ENCODE assay signal across 8 cellular contexts in the genomic region with DNA sequence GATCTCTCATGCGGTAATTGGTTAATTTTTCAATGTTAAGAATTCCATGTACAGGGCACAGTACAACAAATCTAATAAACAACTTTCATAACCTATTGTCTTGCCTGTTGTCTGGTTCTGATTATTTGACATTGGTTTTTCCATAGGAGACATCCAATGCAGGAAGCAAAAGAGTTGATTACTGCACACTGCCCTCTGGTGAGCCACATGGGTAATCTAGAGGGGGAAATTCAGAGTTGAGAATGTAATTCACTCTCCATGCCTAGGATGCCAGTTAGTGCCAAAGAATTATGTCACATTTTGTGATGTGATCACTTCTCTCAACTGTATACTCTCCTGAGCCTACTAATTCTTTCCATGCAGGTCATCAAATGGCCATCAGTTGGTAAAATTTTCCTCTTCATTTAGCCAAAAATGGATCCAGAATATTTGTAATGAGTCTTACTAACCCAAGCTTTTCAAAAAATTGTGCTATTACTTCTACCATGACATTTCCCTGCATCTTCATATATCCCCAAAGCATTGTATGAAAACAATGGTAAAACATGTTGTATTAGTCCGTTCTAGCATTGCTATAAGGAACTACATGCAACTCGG. TPM values are rescaled to one million over a fixed set of nuclear protein-coding genes. Genes with fewer than 3 reads are reported as not detected.
A peak's percentile ranks its signal among the peaks of the same experiment; 100 is the strongest.
DNase-seq lines count a peak whose midpoint lies in the region; ATAC-seq and TF ChIP-seq lines count a peak whose summit lies in the region.

No MANE protein-coding gene starts in this region.

- H4K8ac ChIP-seq in mesenchymal stem cell (ENCODE audit: low read length), result no peak overlapping the region

- WGBS in heart right ventricle, 2 donors, result 95 to 97% methylated on average over 3 of the region's 3 CpGs
- 94% methylated on average over 3 of the region's 3 CpGs for WGBS in mammary epithelial cell (ENCODE audit: low coverage, missing lambda C conversion rate)
- 94% methylated on average over 2 of the region's 3 CpGs for WGBS in mesenchymal stem cell

- no peak overlapping the region for H4K91ac ChIP-seq in mesenchymal stem cell (ENCODE audit: low read length)

- no peak overlapping the region for H3K9ac ChIP-seq in mammary epithelial cell (ENCODE audit: insufficient read depth, low read length)
- peak overlapping the region; percentile 3 for H3K9ac ChIP-seq in mesenchymal stem cell (ENCODE audit: low read length)

- ATAC-seq in heart right ventricle (no peak), Right ventricle myocardium inferior (no peak), HG03039 (IDR thresholded peaks at IDR 0.05; ENCODE audit: unreplicated experiment) (no peak)
- no peak for ATAC-seq in stimulated activated naive CD8-positive, alpha-beta T cell treated with anti-CD3 and anti-CD28 coated beads, Interleukin-15, Interleukin-2, amounts not matched to agents 100 U/mL and 50 U/mL, for 24 hours

- no peaks in the 10 kb centered on the region for H3K36me3 ChIP-seq in heart right ventricle
- H3K36me3 ChIP-seq in mammary epithelial cell (ENCODE audit: insufficient read depth, low read length), result no peaks in the 10 kb centered on the region
- H3K36me3 ChIP-seq in mesenchymal stem cell (ENCODE audit: control insufficient read depth in 1 of 2, insufficient read depth in 2 of 2, low read depth in 1 of 2, low read length in 2 of 2), result no peaks in the 10 kb centered on the region

- H4K20me1 ChIP-seq in mammary epithelial cell (ENCODE audit: insufficient read depth, low read length), result no peaks in the 10 kb centered on the region

- CTCF ChIA-PET in mammary epithelial cell (lab: Charles Lee; ENCODE audit: low non-redundant PET), result no interaction called here

- no peak overlapping the region for H3K14ac ChIP-seq in mesenchymal stem cell (ENCODE audit: low read length in 2 of 2)

- DNase-seq in heart right ventricle (no peak), Right ventricle myocardium inferior (ENCODE audit: missing footprints) (no peak), NCI-H446 treated with DMSO at 0.1 percent for 48 hours (lab: John Stamatoyannopoulos, UW) (peak; percentile 59), mammary epithelial cell (peak; percentile 63), mesenchymal stem cell (peak; percentile 59), COR-L47 (lab: John Stamatoyannopoulos, UW) (no peak)
- no peak for DNase-seq in stimulated activated naive CD8-positive, alpha-beta T cell treated with anti-CD3 and anti-CD28 coated beads, Interleukin-15, Interleukin-2, amounts not matched to agents 100 U/mL and 50 U/mL, for 24 hours

- no peak overlapping the region for H2AK5ac ChIP-seq in mesenchymal stem cell (ENCODE audit: low read length, severe bottlenecking)

- no peak overlapping the region for H3K27ac ChIP-seq in heart right ventricle
- H3K27ac ChIP-seq in mammary epithelial cell (ENCODE audit: insufficient read depth, low read depth, low read length), result peak overlapping the region; percentile 23
- H3K27ac ChIP-seq in mesenchymal stem cell (ENCODE audit: low read length, poor library complexity, severe bottlenecking), result no peak overlapping the region

- H3K4me3 ChIP-seq in heart right ventricle, result no peak overlapping the region
- H3K4me3 ChIP-seq in mammary epithelial cell (replicated peaks in 1 of 3; ENCODE audit: insufficient read depth in 1 of 3, low read depth in 2 of 3, low read length in 3 of 3), result no peak overlapping the region
- H3K4me3 ChIP-seq in mesenchymal stem cell (ENCODE audit: insufficient read depth in 1 of 2, low read depth in 1 of 2, low read length in 2 of 2), result no peak overlapping the region

- no peak overlapping the region for H3K4ac ChIP-seq in mesenchymal stem cell (ENCODE audit: low read depth in 1 of 2, low read length in 2 of 2)

- TF ChIP-seq CTCF in heart right ventricle (IDR thresholded peaks at IDR 0.05) (peak in 8 of 9 donors; percentile 13 to 59 (median 46)), mammary epithelial cell (conservative IDR thresholded peaks at IDR 0.05 in 1 of 2, IDR thresholded peaks at IDR 0.05 in 1 of 2; ENCODE audit: extremely low read depth in 1 of 2, insufficient read depth in 1 of 2, low read depth in 1 of 2, low read length in 2 of 2) (peak; percentile 80 to 85)

- H3K4me2 ChIP-seq in mammary epithelial cell (ENCODE audit: insufficient read depth, low read depth, low read length) (no peak overlapping the region), mesenchymal stem cell (ENCODE audit: low read length, poor library complexity, severe bottlenecking) (no peak overlapping the region)

- dilution Hi-C loops in mammary epithelial cell (cut with HindIII; ENCODE audit: low sequenced_read_pairs), result no loop called here

- no peak overlapping the region for H3K18ac ChIP-seq in mesenchymal stem cell (ENCODE audit: low read depth in 1 of 2, low read length in 2 of 2)

- no peak overlapping the region for H2AFZ ChIP-seq in mammary epithelial cell (ENCODE audit: low read depth, low read length)
- H2AFZ ChIP-seq in mesenchymal stem cell (ENCODE audit: low read depth, low read length), result no peak overlapping the region

- no peak overlapping the region for H2BK120ac ChIP-seq in mesenchymal stem cell (ENCODE audit: low read depth, low read length)

- H3K4me1 ChIP-seq in heart right ventricle (no peaks in the 10 kb centered on the region), mammary epithelial cell (ENCODE audit: insufficient read depth, low read length) (peaks cover 12% of the 10 kb centered on the region), mesenchymal stem cell (ENCODE audit: control insufficient read depth, insufficient read depth, low read depth, low read length) (no peaks in the 10 kb centered on the region)

- no peaks in the 10 kb centered on the region for H3K79me1 ChIP-seq in mesenchymal stem cell (replicated peaks; ENCODE audit: low read length, poor library complexity, severe bottlenecking)

- H3K79me2 ChIP-seq in mammary epithelial cell (ENCODE audit: insufficient read depth, low read length), result no peaks in the 10 kb centered on the region

- no peak overlapping the region for H2BK5ac ChIP-seq in mesenchymal stem cell (ENCODE audit: low read depth, low read length, poor library complexity, severe bottlenecking)

- H3K9me3 ChIP-seq in heart right ventricle (no peaks in the 10 kb centered on the region), mammary epithelial cell (replicated peaks; ENCODE audit: insufficient read depth, low read length) (no peaks in the 10 kb centered on the region), mesenchymal stem cell (ENCODE audit: control insufficient read depth, low read length) (no peaks in the 10 kb centered on the region)

- intact Hi-C loops in heart right ventricle (cut with DNase I), result loop anchor here in 3 of 10 donors (10.0 kb wide), 3 partner anchors 198 to 438 kb away; a partner anchor contains a TSS
- intact Hi-C loops in Right ventricle myocardium inferior (cut with DNase I), result loop anchor here (10.0 kb wide), 1 partner anchor 702 kb away; no protein-coding TSS in a partner anchor
- intact Hi-C loops in mammary epithelial cell (cut with micrococcal nuclease), result loop anchor here (1.0 to 5.0 kb wide), 8 partner anchors 40 to 791 kb away; no protein-coding TSS in a partner anchor

- H3K27me3 ChIP-seq in heart right ventricle, result no peaks in the 10 kb centered on the region
- H3K27me3 ChIP-seq in mammary epithelial cell (ENCODE audit: insufficient read depth, low read length), result no peaks in the 10 kb centered on the region
- H3K27me3 ChIP-seq in mesenchymal stem cell (ENCODE audit: control insufficient read depth in 1 of 2, insufficient read depth in 1 of 2, low read length in 2 of 2), result no peaks in the 10 kb centered on the region

- no peak overlapping the region for H3K23ac ChIP-seq in mesenchymal stem cell (ENCODE audit: low read length in 2 of 2)

- BruUV-seq in mammary epithelial cell (replicated peaks; lab: Mats Ljungman, UMichigan), result no TSS peak

- H2BK15ac ChIP-seq in mesenchymal stem cell (ENCODE audit: low read depth, poor library complexity, severe bottlenecking), result no peak overlapping the region

- no peak overlapping the region for H2BK12ac ChIP-seq in mesenchymal stem cell (ENCODE audit: low read length in 2 of 2)

- in situ Hi-C loops in mammary epithelial cell (cut with MboI; ENCODE audit: low sequenced_read_pairs in 2 of 2), result loop anchor here in 1 of 2 donors (5.0 kb wide), 1 partner anchor 205 kb away; no protein-coding TSS in a partner anchor

RNA-seq across cellular contexts. Expression of a gene that starts 17.7 kb away (rescaled TPM):
- 10 to 100 TPM; 44.7 to 66.4 (median 56.7) TPM for total RNA-seq in heart right ventricle
- 10 to 100 TPM; 20.5 to 44.8 TPM for polyA plus RNA-seq in heart right ventricle
- total RNA-seq in Right ventricle myocardium inferior, result 47.0 TPM
- 10 to 100 TPM; 20.8 to 22.7 TPM for total RNA-seq in mammary epithelial cell
- polyA plus RNA-seq in mammary epithelial cell, result 11.9 TPM
- 35.7 TPM for polyA minus RNA-seq in mammary epithelial cell
- 29.7 TPM for polyA plus RNA-seq in mesenchymal stem cell (2013, experiment 1 of 2)
- polyA plus RNA-seq in mesenchymal stem cell (2013, experiment 2 of 2), result 36.9 TPM

Comparison
In these comparisons a context has a peak if more than half of its experiments do, and no peak if none do; other contexts are left out.
1. DNase-seq: peak in NCI-H446 treated with DMSO at 0.1 percent for 48 hours (single experiment), mammary epithelial cell (single experiment) and mesenchymal stem cell (single experiment); none in heart right ventricle (0 of 2), Right ventricle myocardium inferior (single experiment), stimulated activated naive CD8-positive, alpha-beta T cell treated with anti-CD3 and anti-CD28 coated beads, Interleukin-15, Interleukin-2, amounts not matched to agents 100 U/mL and 50 U/mL, for 24 hours (single experiment) and COR-L47 (single experiment).